ENCODE assay signal across 10 cellular contexts in genomic region chr1:234716907-234717375, GRCh38.
DNase-seq lines count a peak whose midpoint lies in the region; ATAC-seq and TF ChIP-seq lines count a peak whose summit lies in the region.
"Had no signal": no experiment of that assay in that cellular context is flagged by ENCODE, and none has a peak within 500 bp of the region (broad histone marks: within the 10 kb centered on the region; RNA-seq: fewer than 3 reads in every experiment).

No MANE protein-coding gene starts in this region.

- DNase-seq in T-helper 1 cell (no peak), glutamatergic neuron (no peak), neural progenitor cell (ENCODE audit: low spot score) (no peak), uterus (no peak), SW480 (ENCODE audit: low spot score) (no peak), NCI-H446 (lab: John Stamatoyannopoulos, UW) (no peak)
- DNase-seq: GOT3 had no signal

- H3K79me2 ChIP-seq in neural progenitor cell (ENCODE audit: low read depth) = no peaks in the 10 kb centered on the region

- H3K4me2 ChIP-seq in neural progenitor cell = no peak overlapping the region

- H4K20me1 ChIP-seq in neural progenitor cell (ENCODE audit: low read depth) = no peaks in the 10 kb centered on the region

- H3K27me3 ChIP-seq in neural progenitor cell = no peaks in the 10 kb centered on the region
- no peaks in the 10 kb centered on the region for H3K27me3 ChIP-seq in uterus

- intact Hi-C loops in uterus (cut with DNase I; ENCODE audit: low total_unique reads) = no loop called here

- no peak overlapping the region for H3K4me3 Mint-ChIP-seq in T-helper 1 cell treated with Interleukin-12 subunit alpha and Interleukin-12 subunit beta and Interleukin-4 antibody, amounts not matched to agents 30 μg/mL and 1 μg/mL, for 36 hours
- H3K4me3 Mint-ChIP-seq in glutamatergic neuron (ENCODE audit: unreplicated experiment) = peak overlapping the region; percentile 17
- H3K4me3 Mint-ChIP-seq in neural progenitor cell = no peak overlapping the region

- H3K36me3 Mint-ChIP-seq in T-helper 1 cell treated with Interleukin-12 subunit alpha and Interleukin-12 subunit beta and Interleukin-4 antibody, amounts not matched to agents 30 μg/mL and 1 μg/mL, for 36 hours (ENCODE audit: low read depth) = peaks cover 3% of the 10 kb centered on the region
- H3K36me3 Mint-ChIP-seq in glutamatergic neuron (ENCODE audit: unreplicated experiment) (no peaks in the 10 kb centered on the region), neural progenitor cell (no peaks in the 10 kb centered on the region)

- no peak overlapping the region for H2AFZ ChIP-seq in neural progenitor cell (replicated peaks)

- no peak overlapping the region for H3K9ac ChIP-seq in neural progenitor cell

- peaks cover 8% of the 10 kb centered on the region for H3K4me1 ChIP-seq in neural progenitor cell
- peaks cover 19 to 26% of the 10 kb centered on the region in 2 donors for H3K4me1 ChIP-seq in uterus

- no peak overlapping the region for H3K4me3 ChIP-seq in neural progenitor cell
- H3K4me3 ChIP-seq in uterus = no peak overlapping the region

- no peaks in the 10 kb centered on the region for H3K36me3 ChIP-seq in neural progenitor cell
- no peaks in the 10 kb centered on the region for H3K36me3 ChIP-seq in uterus

- peak overlapping the region; percentile 26 for H3K27ac Mint-ChIP-seq in T-helper 1 cell treated with Interleukin-12 subunit alpha and Interleukin-12 subunit beta and Interleukin-4 antibody, amounts not matched to agents 30 μg/mL and 1 μg/mL, for 36 hours
- H3K27ac Mint-ChIP-seq in glutamatergic neuron (ENCODE audit: unreplicated experiment) (peak overlapping the region; percentile 52), neural progenitor cell (peak overlapping the region; percentile 84)

- H3K27me3 Mint-ChIP-seq in T-helper 1 cell treated with Interleukin-12 subunit alpha and Interleukin-12 subunit beta and Interleukin-4 antibody, amounts not matched to agents 30 μg/mL and 1 μg/mL, for 36 hours (ENCODE audit: low read depth) = no peaks in the 10 kb centered on the region
- peaks cover 13% of the 10 kb centered on the region for H3K27me3 Mint-ChIP-seq in glutamatergic neuron (ENCODE audit: unreplicated experiment)
- H3K27me3 Mint-ChIP-seq in neural progenitor cell (ENCODE audit: insufficient read depth, low read depth) = peaks cover 6% of the 10 kb centered on the region

- no peaks in the 10 kb centered on the region for H3K9me3 Mint-ChIP-seq in T-helper 1 cell treated with Interleukin-12 subunit alpha and Interleukin-12 subunit beta and Interleukin-4 antibody, amounts not matched to agents 30 μg/mL and 1 μg/mL, for 36 hours
- H3K9me3 Mint-ChIP-seq in glutamatergic neuron (ENCODE audit: unreplicated experiment) = peaks cover 11% of the 10 kb centered on the region
- peaks cover 3% of the 10 kb centered on the region for H3K9me3 Mint-ChIP-seq in neural progenitor cell

- no peak for TF ChIP-seq CTCF in glutamatergic neuron (IDR thresholded peaks at IDR 0.05; ENCODE audit: partially characterized antibody, unreplicated experiment)
- no peak for TF ChIP-seq CTCF in neural progenitor cell (IDR thresholded peaks at IDR 0.05)
- TF ChIP-seq CTCF in uterus (IDR thresholded peaks at IDR 0.05) = no peak

- H3K4me1 Mint-ChIP-seq in T-helper 1 cell treated with Interleukin-12 subunit alpha and Interleukin-12 subunit beta and Interleukin-4 antibody, amounts not matched to agents 30 μg/mL and 1 μg/mL, for 36 hours (ENCODE audit: low read depth) = peaks cover 15% of the 10 kb centered on the region
- H3K4me1 Mint-ChIP-seq in glutamatergic neuron (ENCODE audit: low read depth, unreplicated experiment) (peaks cover 69% of the 10 kb centered on the region), neural progenitor cell (peaks cover 58% of the 10 kb centered on the region)

- H3K9me3 ChIP-seq in neural progenitor cell (ENCODE audit: low read depth) (no peaks in the 10 kb centered on the region), uterus (no peaks in the 10 kb centered on the region)

- no peaks in the 10 kb centered on the region for H3F3A ChIP-seq in neural progenitor cell (ENCODE audit: low read depth)

- H3K27ac ChIP-seq in neural progenitor cell (no peak overlapping the region), uterus (peak overlapping the region; percentile 96 to 98)
- H3K27ac ChIP-seq: RWPE1 had no signal

- TF ChIP-seq POLR2A in uterus (IDR thresholded peaks at IDR 0.05) = no peak

- ATAC-seq in GM19455 (IDR thresholded peaks at IDR 0.05; ENCODE audit: unreplicated experiment) = no peak

Comparison
In these comparisons a context has a peak if more than half of its experiments do, and no peak if none do; other contexts are left out.
1. H3K27ac Mint-ChIP-seq: peak in every context shown above with its lines; median percentile 84 in neural progenitor cell; 52 in glutamatergic neuron; 26 in T-helper 1 cell treated with Interleukin-12 subunit alpha and Interleukin-12 subunit beta and Interleukin-4 antibody, amounts not matched to agents 30 μg/mL and 1 μg/mL, for 36 hours.